8 cellular contexts compared by ENCODE assay signal in genomic region chr17:50865868-50866260, GRCh38. TPM values are rescaled to one million over a fixed set of nuclear protein-coding genes. Genes with fewer than 3 reads are reported as not detected.
DNase-seq lines count a peak whose midpoint lies in the region; ATAC-seq and TF ChIP-seq lines count a peak whose summit lies in the region.

No MANE protein-coding gene starts in this region.

- WGBS in endodermal cell (ENCODE audit: insufficient coverage in 1 of 2, insufficient read length in 1 of 2), 2 experiments = 0% methylated on average over 53 of the region's 53 CpGs; no CpG with 5 or more reads in 1 of the 2 experiments

- H3K36me3 Mint-ChIP-seq in activated T-cell treated with anti-CD3 and anti-CD28 coated beads, Interleukin-2, amount 50 U/mL, for 4 hours (ENCODE audit: insufficient read depth) = peaks cover 13% of the 10 kb centered on the region
- H3K36me3 Mint-ChIP-seq in endodermal cell (ENCODE audit: low read depth) = peaks cover 16% of the 10 kb centered on the region

- TF ChIP-seq CTCF in LNCaP clone FGC (IDR thresholded peaks at IDR 0.05; ENCODE audit: control insufficient read depth, extremely low read depth, insufficient read depth) (no peak), endodermal cell (conservative IDR thresholded peaks at IDR 0.05) (no peak), omental fat pad (IDR thresholded peaks at IDR 0.05) (no peak)

- no peak overlapping the region for H3K27ac Mint-ChIP-seq in endodermal cell

- no peaks in the 10 kb centered on the region for H3K27me3 ChIP-seq in endodermal cell (ENCODE audit: control insufficient read depth, insufficient read depth, low read length, poor library complexity, severe bottlenecking)

- no peaks in the 10 kb centered on the region for H3K27me3 Mint-ChIP-seq in activated T-cell treated with anti-CD3 and anti-CD28 coated beads, Interleukin-2, amount 50 U/mL, for 4 hours (ENCODE audit: low read depth)
- H3K27me3 Mint-ChIP-seq in endodermal cell (ENCODE audit: insufficient read depth) = no peaks in the 10 kb centered on the region

- H3K4me1 ChIP-seq in endodermal cell (ENCODE audit: control insufficient read depth, insufficient read depth, low read length) = no peaks in the 10 kb centered on the region

- peak overlapping the region; percentile 81 for H3K9ac ChIP-seq in endodermal cell (ENCODE audit: extremely low read depth, low read length, poor library complexity, severe bottlenecking)

- no peak for DNase-seq in activated T-cell treated with anti-CD3 and anti-CD28 coated beads, Interleukin-2, amount 50 U/mL, for 4 hours
- DNase-seq in activated T-cell treated with anti-CD3 and anti-CD28 coated beads, Interleukin-2, amount 50 U/mL, for 48 hours = no peak
- DNase-seq in LNCaP clone FGC (ENCODE audit: low read depth) (no peak), endodermal cell (no peak), omental fat pad (ENCODE audit: low spot score) (no peak), UCSD-AML1 (lab: John Stamatoyannopoulos, UW; ENCODE audit: unreplicated experiment) (no peak), DMS 273 treated with DMSO at 0.1 percent for 48 hours (lab: John Stamatoyannopoulos, UW) (no peak)
- DNase-seq in stimulated activated CD4-positive, alpha-beta T cell treated with anti-CD3 and anti-CD28 coated beads, Interleukin-4, amount 100 ng/mL, for 24 hours = no peak

- no peaks in the 10 kb centered on the region for H3K9me3 ChIP-seq in endodermal cell (ENCODE audit: control insufficient read depth, low read length)

- H3K27ac ChIP-seq in endodermal cell (ENCODE audit: low read depth, low read length) = peak overlapping the region; percentile 94

- no peaks in the 10 kb centered on the region for H3K9me3 Mint-ChIP-seq in activated T-cell treated with anti-CD3 and anti-CD28 coated beads, Interleukin-2, amount 50 U/mL, for 4 hours
- H3K9me3 Mint-ChIP-seq in endodermal cell = no peaks in the 10 kb centered on the region

- H3K36me3 ChIP-seq in endodermal cell (ENCODE audit: control insufficient read depth, insufficient read depth, low read length) = peaks cover 29% of the 10 kb centered on the region

- peak; percentile 0 to 15 for ATAC-seq in activated T-cell treated with anti-CD3 and anti-CD28 coated beads, Interleukin-2, amount 50 U/mL, for 4 hours
- ATAC-seq in omental fat pad (ENCODE audit: low FRiP score) = peak; percentile 6

- peak overlapping the region; percentile 93 for H3K4me3 Mint-ChIP-seq in activated T-cell treated with anti-CD3 and anti-CD28 coated beads, Interleukin-2, amount 50 U/mL, for 4 hours
- H3K4me3 Mint-ChIP-seq in endodermal cell = peak overlapping the region; percentile 94

- H3K4me3 ChIP-seq in LNCaP clone FGC (ENCODE audit: low read depth, low read length) (peak overlapping the region; percentile 92), endodermal cell (ENCODE audit: low read length) (peak overlapping the region; percentile 96)

- peaks cover 54% of the 10 kb centered on the region for H3K4me1 Mint-ChIP-seq in activated T-cell treated with anti-CD3 and anti-CD28 coated beads, Interleukin-2, amount 50 U/mL, for 4 hours (ENCODE audit: low read depth)
- peaks cover 23% of the 10 kb centered on the region for H3K4me1 Mint-ChIP-seq in endodermal cell

RNA-seq across cellular contexts. Expression of gene TOB1, which starts 0.3 kb away (rescaled TPM):
- total RNA-seq in activated T-cell treated with anti-CD3 and anti-CD28 coated beads, Interleukin-2, amount 50 U/mL, for 4 hours = 10 to 100 TPM; 29.4 to 31.0 (median 30.9) TPM
- total RNA-seq in endodermal cell (10 to 100 TPM; 35.5 to 36.3 TPM), omental fat pad (10 to 100 TPM; 28.8 to 79.7 (median 37.0) TPM)
- polyA plus RNA-seq in endodermal cell (2013, experiment 1 of 2) = 45.3 TPM
- 45.3 TPM for polyA plus RNA-seq in endodermal cell (2013, experiment 2 of 2)

RNA-seq across cellular contexts. Expression of gene WFIKKN2, which starts 30.5 kb away (rescaled TPM):
- total RNA-seq in activated T-cell treated with anti-CD3 and anti-CD28 coated beads, Interleukin-2, amount 50 U/mL, for 4 hours = not detected
- total RNA-seq in endodermal cell (under 1 TPM; 0.29 to 0.35 TPM), omental fat pad (under 1 TPM in 2 of 4 donors, not detected in 2; 0.09 to 0.24 TPM)
- polyA plus RNA-seq in endodermal cell (2013, experiment 1 of 2) = 0.25 TPM
- 0.29 TPM for polyA plus RNA-seq in endodermal cell (2013, experiment 2 of 2)
